In genomic region chr11:17528181-17528691, GRCh38 we compare ENCODE assay signal across 8 cellular contexts.
A peak's percentile ranks its signal among the peaks of the same experiment; 100 is the strongest.
DNase-seq lines count a peak whose midpoint lies in the region; ATAC-seq and TF ChIP-seq lines count a peak whose summit lies in the region.

No MANE protein-coding gene starts in this region.

- TF ChIP-seq CTCF in HFF-Myc (IDR thresholded peaks at IDR 0.05; ENCODE audit: low read depth, low read length, missing control alignments), result peak; percentile 89

- ATAC-seq in memory B cell (ENCODE audit: low read depth) (peak; percentile 60), HG03469 (IDR thresholded peaks at IDR 0.05; ENCODE audit: unreplicated experiment) (no peak)
- peak; percentile 78 for ATAC-seq in stimulated activated memory B cell treated with anti-CD40 and anti-IgM and Interleukin-4, amounts not matched to agents 10 μg/mL and 1 μg/mL and 100 μg/mL, for 72 hours

- H3K4me1 Mint-ChIP-seq in memory B cell, result no peaks in the 10 kb centered on the region
- H3K4me1 Mint-ChIP-seq in stimulated activated memory B cell treated with anti-CD40 and anti-IgM and Interleukin-4, amounts not matched to agents 10 μg/mL and 1 μg/mL and 100 μg/mL, for 72 hours, result no peaks in the 10 kb centered on the region

- H3K27ac Mint-ChIP-seq in memory B cell, result no peak overlapping the region
- no peak overlapping the region for H3K27ac Mint-ChIP-seq in stimulated activated memory B cell treated with anti-CD40 and anti-IgM and Interleukin-4, amounts not matched to agents 10 μg/mL and 1 μg/mL and 100 μg/mL, for 72 hours

- DNase-seq in GM03348 (ENCODE audit: low spot score), result peak; percentile 89
- DNase-seq in HFF-Myc (ENCODE audit: extremely low read depth, low read depth), result peak; percentile 9
- DNase-seq in NCI-H2107 treated with DMSO at 0.1 percent for 48 hours (lab: John Stamatoyannopoulos, UW; ENCODE audit: unreplicated experiment), result peak; percentile 43
- DNase-seq in activated CD4-positive, alpha-beta T cell treated with anti-CD3 and anti-CD28 coated beads for 4 hours, result peak; percentile 15 to 31
- peak; percentile 14 for DNase-seq in effector CD8-positive, alpha-beta T cell (lab: John Stamatoyannopoulos, UW)
- DNase-seq in memory B cell (ENCODE audit: low spot score in 2 of 2), result peak in 1 of 2 donors; percentile 19

- H3K9me3 Mint-ChIP-seq in memory B cell, result no peaks in the 10 kb centered on the region
- no peaks in the 10 kb centered on the region for H3K9me3 Mint-ChIP-seq in stimulated activated memory B cell treated with anti-CD40 and anti-IgM and Interleukin-4, amounts not matched to agents 10 μg/mL and 1 μg/mL and 100 μg/mL, for 72 hours

- H3K4me3 ChIP-seq in HFF-Myc (replicated peaks; ENCODE audit: low read depth, low read length), result no peak overlapping the region

- no peaks in the 10 kb centered on the region for H3K36me3 Mint-ChIP-seq in memory B cell
- no peaks in the 10 kb centered on the region for H3K36me3 Mint-ChIP-seq in stimulated activated memory B cell treated with anti-CD40 and anti-IgM and Interleukin-4, amounts not matched to agents 10 μg/mL and 1 μg/mL and 100 μg/mL, for 72 hours

- peaks cover 10% of the 10 kb centered on the region for H3K27me3 Mint-ChIP-seq in memory B cell
- H3K27me3 Mint-ChIP-seq in stimulated activated memory B cell treated with anti-CD40 and anti-IgM and Interleukin-4, amounts not matched to agents 10 μg/mL and 1 μg/mL and 100 μg/mL, for 72 hours, result peaks cover 48% of the 10 kb centered on the region

- no peak overlapping the region for H3K4me3 Mint-ChIP-seq in memory B cell
- no peak overlapping the region for H3K4me3 Mint-ChIP-seq in stimulated activated memory B cell treated with anti-CD40 and anti-IgM and Interleukin-4, amounts not matched to agents 10 μg/mL and 1 μg/mL and 100 μg/mL, for 72 hours
